ENCODE assay signal across 9 cellular contexts in genomic region chr20:16179919-16180318, GRCh38.
"Had no signal": no experiment of that assay in that cellular context is flagged by ENCODE, and none has a peak within 500 bp of the region (broad histone marks: within the 10 kb centered on the region; RNA-seq: fewer than 3 reads in every experiment).

No MANE protein-coding gene starts in this region.

- H2AFZ ChIP-seq: GM23338 had no signal

- ATAC-seq: GM23338 had no signal

- H3K9ac ChIP-seq: KMS-11 had no signal

- H3K4me2 ChIP-seq: GM23338, KMS-11 had no signal

- H3K27ac ChIP-seq: HL-60, KMS-11 had no signal

- DNase-seq: H9, HCEC 1CT, IMR-90, KBM-7 had no signal

- FAIRE-seq: H1, H54 had no signal

- H3K4me3 ChIP-seq: GM23338 had no signal
